Comparison of ENCODE assay signal across 22 cellular contexts in the genomic region with DNA sequence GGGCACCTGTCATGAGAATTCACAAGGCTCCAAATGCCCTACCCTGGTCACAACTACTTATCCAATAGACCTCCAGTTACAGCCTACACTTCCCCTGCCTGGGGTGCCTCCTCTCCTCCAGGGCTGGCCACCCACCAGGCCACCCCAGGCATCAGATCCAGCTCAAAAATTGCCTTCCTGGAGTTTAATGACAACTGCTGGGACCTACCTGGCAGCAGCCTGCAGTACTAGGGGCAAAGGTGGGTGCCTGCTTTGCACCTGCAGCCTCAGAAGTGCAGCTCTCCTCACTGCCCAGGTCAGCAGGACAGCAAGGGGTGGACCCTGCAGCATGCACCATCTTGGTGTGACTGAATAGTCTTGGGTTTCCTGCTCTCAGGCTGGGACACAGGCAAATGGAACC. TPM values are rescaled to one million over a fixed set of nuclear protein-coding genes. Genes with fewer than 3 reads are reported as not detected.
"Had no signal": no experiment of that assay in that cellular context is flagged by ENCODE, and none has a peak within 500 bp of the region (broad histone marks: within the 10 kb centered on the region; RNA-seq: fewer than 3 reads in every experiment).

No MANE protein-coding gene starts in this region.

- H3K9me3 ChIP-seq: prostate gland, tibial nerve had no signal

- ATAC-seq: activated CD8-positive, alpha-beta memory T cell treated with anti-CD3 and anti-CD28 coated beads, Interleukin-2, amount 10 ng/mL, durations not matched to agents 7 days and 5 days; left lobe of liver; right cardiac atrium had no signal

- H3K4me3 ChIP-seq: dorsolateral prefrontal cortex, lung, neural progenitor cell, prostate gland, skin epidermis, tibial nerve had no signal

- DNase-seq: activated B cell treated with CpG ODN at 0.5 μM for 24 hours; activated CD4-positive, alpha-beta memory T cell treated with anti-CD3 and anti-CD28 coated beads, Interleukin-2, amount 10 ng/mL, durations not matched to agents 7 days and 5 days; activated CD4-positive, alpha-beta T cell treated with anti-CD3 and anti-CD28 coated beads for 4 hours; activated CD8-positive, alpha-beta memory T cell treated with anti-CD3 and anti-CD28 coated beads, Interleukin-2, amount 10 ng/mL, durations not matched to agents 7 days and 5 days; activated naive CD4-positive, alpha-beta T cell treated with Interleukin-2 at 50 U/mL for 16 hours; caudate nucleus; dorsolateral prefrontal cortex; endodermal cell; erythroblast; foreskin melanocyte; hypothalamus; right cardiac atrium; T-helper 9 cell had no signal

- H3K9me3 Mint-ChIP-seq: activated B cell treated with CpG ODN at 0.5 μM for 24 hours; activated CD4-positive, alpha-beta memory T cell treated with anti-CD3 and anti-CD28 coated beads, Interleukin-2, amount 10 ng/mL, durations not matched to agents 7 days and 5 days; endodermal cell; mesothelial cell of epicardium; neural progenitor cell; stimulated activated naive CD8-positive, alpha-beta T cell treated with anti-CD3 and anti-CD28 coated beads, Interleukin-15, Interleukin-2, amounts not matched to agents 100 ng/mL and 50 ng/mL, for 24 hours had no signal

- H3K27ac Mint-ChIP-seq: activated B cell treated with CpG ODN at 0.5 μM for 24 hours; activated CD4-positive, alpha-beta memory T cell treated with anti-CD3 and anti-CD28 coated beads, Interleukin-2, amount 10 ng/mL, durations not matched to agents 7 days and 5 days; endodermal cell; stimulated activated naive CD8-positive, alpha-beta T cell treated with anti-CD3 and anti-CD28 coated beads, Interleukin-15, Interleukin-2, amounts not matched to agents 100 ng/mL and 50 ng/mL, for 24 hours had no signal

- H3K27me3 Mint-ChIP-seq: activated CD4-positive, alpha-beta memory T cell treated with anti-CD3 and anti-CD28 coated beads, Interleukin-2, amount 10 ng/mL, durations not matched to agents 7 days and 5 days; activated CD8-positive, alpha-beta memory T cell treated with anti-CD3 and anti-CD28 coated beads, Interleukin-2, amount 10 ng/mL, durations not matched to agents 7 days and 5 days; stimulated activated naive CD8-positive, alpha-beta T cell treated with anti-CD3 and anti-CD28 coated beads, Interleukin-15, Interleukin-2, amounts not matched to agents 100 ng/mL and 50 ng/mL, for 24 hours had no signal

- H3K4me3 Mint-ChIP-seq: activated B cell treated with CpG ODN at 0.5 μM for 24 hours; activated CD4-positive, alpha-beta memory T cell treated with anti-CD3 and anti-CD28 coated beads, Interleukin-2, amount 10 ng/mL, durations not matched to agents 7 days and 5 days; activated CD8-positive, alpha-beta memory T cell treated with anti-CD3 and anti-CD28 coated beads, Interleukin-2, amount 10 ng/mL, durations not matched to agents 7 days and 5 days; endodermal cell; mesothelial cell of epicardium; neural progenitor cell; stimulated activated naive CD8-positive, alpha-beta T cell treated with anti-CD3 and anti-CD28 coated beads, Interleukin-15, Interleukin-2, amounts not matched to agents 100 ng/mL and 50 ng/mL, for 24 hours had no signal

- H3K36me3 ChIP-seq: neural progenitor cell had no signal

RNA-seq across cellular contexts. Expression of a gene that starts 3.6 kb away (rescaled TPM):
- total RNA-seq: activated B cell treated with CpG ODN at 0.5 μM for 24 hours; activated CD4-positive, alpha-beta memory T cell treated with anti-CD3 and anti-CD28 coated beads, Interleukin-2, amount 10 ng/mL, durations not matched to agents 7 days and 5 days; activated CD8-positive, alpha-beta memory T cell treated with anti-CD3 and anti-CD28 coated beads, Interleukin-2, amount 10 ng/mL, durations not matched to agents 7 days and 5 days; endodermal cell; left lobe of liver; mesothelial cell of epicardium; osteocyte; prostate gland; tibial nerve had no signal
